ENCODE assay signal across 18 cellular contexts in the genomic region with DNA sequence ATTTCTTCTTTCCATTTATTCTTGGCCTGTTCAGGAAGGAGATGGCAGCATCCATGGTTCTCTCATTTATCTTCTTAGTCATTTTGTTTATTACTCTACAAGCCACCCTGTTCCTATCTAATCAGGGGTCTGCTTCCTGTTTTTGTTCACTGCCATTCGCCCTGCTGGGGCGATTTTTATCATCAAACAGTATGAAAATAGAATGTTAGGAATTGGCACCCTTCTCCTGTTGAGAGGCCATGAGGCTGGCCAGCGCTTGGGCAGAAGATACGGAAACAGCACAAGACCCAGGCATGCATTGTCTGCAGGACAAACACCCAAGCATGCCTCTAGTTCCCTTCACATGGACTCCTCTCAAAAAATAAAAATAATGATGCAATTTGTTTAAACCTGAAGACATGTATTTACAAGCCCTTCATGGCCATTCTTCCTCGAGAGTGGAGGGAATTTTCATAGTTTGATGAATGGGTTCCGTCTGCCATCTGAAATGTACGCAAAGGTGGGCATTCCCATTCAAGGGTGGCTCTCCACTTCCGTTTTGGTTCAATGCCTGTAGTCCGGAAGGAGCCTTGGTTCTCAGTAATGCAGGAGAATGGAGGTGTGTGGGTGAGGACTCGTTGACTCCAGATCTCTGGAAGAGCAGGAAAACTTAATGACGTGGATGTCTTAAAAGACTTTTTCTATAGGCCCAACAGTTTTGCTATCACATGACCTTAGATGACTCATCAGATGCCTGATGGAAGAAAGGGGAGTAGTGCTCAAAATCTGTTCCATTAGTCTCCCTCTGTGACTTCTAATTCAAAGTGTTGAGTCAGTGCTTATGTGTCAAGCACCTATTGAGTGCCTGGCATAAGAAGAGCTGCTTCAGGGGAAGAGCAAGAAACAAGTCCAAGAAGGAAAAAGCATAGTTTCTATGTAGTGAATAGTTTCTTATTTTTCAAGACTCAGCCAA.
DNase-seq lines count a peak whose midpoint lies in the region; ATAC-seq, FAIRE-seq and TF ChIP-seq lines count a peak whose summit lies in the region.
"Had no signal": no experiment of that assay in that cellular context is flagged by ENCODE, and none has a peak within 500 bp of the region (broad histone marks: within the 10 kb centered on the region; RNA-seq: fewer than 3 reads in every experiment).

No MANE protein-coding gene starts in this region.

- no peak overlapping the region for H3K4me2 ChIP-seq in GM23248 (ENCODE audit: unreplicated experiment)

- peaks cover 24% of the 10 kb centered on the region for H3F3A ChIP-seq in GM23248 (ENCODE audit: insufficient read depth)

- DNase-seq in GM23248 (peak; percentile 73), RCC 7860 (ENCODE audit: low spot score) (peak; percentile 92), endodermal cell (peak; percentile 34), pons (ENCODE audit: low spot score) (peak; percentile 10), SK-N-DZ (ENCODE audit: low spot score) (no peak), foreskin melanocyte (no peak), ovary (no peak)
- DNase-seq: activated CD4-positive, alpha-beta T cell treated with anti-CD3 and anti-CD28 coated beads for 1 hour; activated CD8-positive, alpha-beta memory T cell treated with anti-CD3 and anti-CD28 coated beads, Interleukin-2, amount 50 U/mL, for 4 hours; activated naive CD4-positive, alpha-beta T cell treated with Interleukin-2 at 50 U/mL for 16 hours; C1 segment of cervical spinal cord; naive thymus-derived CD4-positive, alpha-beta T cell; NCI-H1048; NCI-H2171 treated with DMSO at 0.1 percent for 48 hours; psoas muscle had no signal

- intact Hi-C loops in ovary (cut with DNase I), result no loop called here

- H3K4me1 Mint-ChIP-seq in endodermal cell, result peaks cover 19% of the 10 kb centered on the region
- H3K4me1 Mint-ChIP-seq: naive thymus-derived CD4-positive, alpha-beta T cell had no signal

- peaks cover 2% of the 10 kb centered on the region for H3K27me3 Mint-ChIP-seq in endodermal cell (ENCODE audit: insufficient read depth)

- H3K9ac ChIP-seq in GM23248, result no peak overlapping the region
- H3K9ac ChIP-seq in endodermal cell (ENCODE audit: extremely low read depth, low read length, poor library complexity, severe bottlenecking), result no peak overlapping the region

- H3K9me2 ChIP-seq in GM23248 (ENCODE audit: insufficient read depth), result no peaks in the 10 kb centered on the region

- no peak for TF ChIP-seq EP300 in ovary (IDR thresholded peaks at IDR 0.05)

- H3K4me3 ChIP-seq in GM23248 (no peak overlapping the region), endodermal cell (ENCODE audit: low read length) (no peak overlapping the region), ovary (no peak overlapping the region)
- H3K4me3 ChIP-seq: psoas muscle had no signal

- TF ChIP-seq CTCF in endodermal cell (conservative IDR thresholded peaks at IDR 0.05) (no peak), ovary (IDR thresholded peaks at IDR 0.05) (no peak)

- H3K27ac ChIP-seq in GM23248, result no peak overlapping the region
- no peak overlapping the region for H3K27ac ChIP-seq in endodermal cell (ENCODE audit: low read depth, low read length)
- no peak overlapping the region for H3K27ac ChIP-seq in ovary
- H3K27ac ChIP-seq: psoas muscle had no signal

- no peaks in the 10 kb centered on the region for H3K36me3 ChIP-seq in GM23248 (ENCODE audit: low read depth)
- no peaks in the 10 kb centered on the region for H3K36me3 ChIP-seq in endodermal cell (ENCODE audit: control insufficient read depth, insufficient read depth, low read length)
- no peaks in the 10 kb centered on the region for H3K36me3 ChIP-seq in ovary

- WGBS in GM23248 (ENCODE audit: low coverage in 1 of 2, low lambda C conversion rate in 2 of 2, missing lambda C conversion rate in 2 of 2), 2 experiments, result 60 to 64% methylated on average over 10 to 11 of the region's 11 CpGs
- 74 to 85% methylated on average over 9 to 11 of the region's 11 CpGs for WGBS in endodermal cell (ENCODE audit: insufficient coverage in 1 of 2, insufficient read length in 1 of 2), 2 experiments
- 68 to 70% (median 69%) methylated on average over 11 of the region's 11 CpGs for WGBS in ovary, 3 donors

- no peaks in the 10 kb centered on the region for H4K20me1 ChIP-seq in GM23248 (ENCODE audit: insufficient read depth)

- H3K4me1 ChIP-seq in GM23248 (ENCODE audit: insufficient read depth) (peaks cover 32% of the 10 kb centered on the region), endodermal cell (ENCODE audit: control insufficient read depth, insufficient read depth, low read length) (no peaks in the 10 kb centered on the region), ovary (ENCODE audit: insufficient read depth) (no peaks in the 10 kb centered on the region)
- H3K4me1 ChIP-seq: psoas muscle had no signal

- H3K36me3 Mint-ChIP-seq in endodermal cell (ENCODE audit: low read depth), result no peaks in the 10 kb centered on the region

- H3K4me3 Mint-ChIP-seq in endodermal cell, result no peak overlapping the region
- H3K4me3 Mint-ChIP-seq: naive thymus-derived CD4-positive, alpha-beta T cell; T-helper 1 cell treated with Interleukin-12 subunit alpha and Interleukin-12 subunit beta and Interleukin-4 antibody, amounts not matched to agents 30 μg/mL and 1 μg/mL, for 36 hours had no signal

- in situ Hi-C loops in GM23248 (cut with MboI), result no loop called here

- no peak overlapping the region for H3K27ac Mint-ChIP-seq in endodermal cell
- H3K27ac Mint-ChIP-seq: naive thymus-derived CD4-positive, alpha-beta T cell; T-helper 1 cell treated with Interleukin-12 subunit alpha and Interleukin-12 subunit beta and Interleukin-4 antibody, amounts not matched to agents 30 μg/mL and 1 μg/mL, for 36 hours had no signal

- H3K27me3 ChIP-seq in GM23248 (replicated peaks; ENCODE audit: insufficient read depth) (no peaks in the 10 kb centered on the region), endodermal cell (ENCODE audit: control insufficient read depth, insufficient read depth, low read length, poor library complexity, severe bottlenecking) (no peaks in the 10 kb centered on the region), ovary (no peaks in the 10 kb centered on the region)

- peak; percentile 92 for FAIRE-seq in RCC 7860 (lab: Jason Lieb, UNC)
- FAIRE-seq: GM12892 had no signal

- no peaks in the 10 kb centered on the region for H3K79me2 ChIP-seq in GM23248 (ENCODE audit: insufficient read depth)

- peaks cover 3% of the 10 kb centered on the region for H3K9me3 Mint-ChIP-seq in endodermal cell

- no peak overlapping the region for H2AFZ ChIP-seq in GM23248

- ATAC-seq in GM21528 (IDR thresholded peaks at IDR 0.05; ENCODE audit: low FRiP score, unreplicated experiment), result no peak
- ATAC-seq: naive thymus-derived CD4-positive, alpha-beta T cell; psoas muscle had no signal

- no peaks in the 10 kb centered on the region for H3K9me3 ChIP-seq in GM23248 (ENCODE audit: low read depth)
- H3K9me3 ChIP-seq in endodermal cell (ENCODE audit: control insufficient read depth, low read length), result peaks cover 6% of the 10 kb centered on the region
- no peaks in the 10 kb centered on the region for H3K9me3 ChIP-seq in ovary
- H3K9me3 ChIP-seq: psoas muscle had no signal

- TF ChIP-seq POLR2A in ovary (IDR thresholded peaks at IDR 0.05), result no peak

Comparison
In these comparisons a context has a peak if more than half of its experiments do, and no peak if none do; other contexts are left out.
1. DNase-seq: peak in GM23248 (single experiment), RCC 7860 (single experiment), endodermal cell (single experiment) and pons (single experiment); none in SK-N-DZ (single experiment), foreskin melanocyte (single experiment) and ovary (0 of 5).